ENCODE assay signal across 22 cellular contexts in the genomic region with DNA sequence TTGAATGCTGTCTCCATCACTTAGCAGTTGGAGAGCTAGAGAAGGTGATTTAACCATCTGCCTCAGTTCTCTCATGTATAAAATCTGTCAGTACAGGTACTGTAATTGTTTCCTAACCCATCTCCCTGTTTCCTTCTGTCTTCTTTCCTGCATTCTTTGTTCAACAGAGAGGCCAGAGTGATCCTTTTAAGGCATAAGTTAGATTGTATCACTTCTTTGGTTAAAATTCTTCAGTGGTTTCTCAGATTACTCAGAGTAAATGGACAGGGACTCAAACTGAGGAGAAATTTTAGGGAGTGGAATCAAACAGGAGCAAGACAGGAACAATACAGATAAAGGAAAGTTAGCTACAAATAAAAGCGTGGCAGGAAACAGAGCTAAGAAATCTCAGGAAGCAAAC.
"Had no signal": no experiment of that assay in that cellular context is flagged by ENCODE, and none has a peak within 500 bp of the region (broad histone marks: within the 10 kb centered on the region; RNA-seq: fewer than 3 reads in every experiment).

No MANE protein-coding gene starts in this region.

- H3K36me3 ChIP-seq: cardiac muscle cell, left lung, neutrophil, pancreas, right atrium auricular region, thyroid gland had no signal

- ATAC-seq: activated CD4-positive, alpha-beta T cell treated with anti-CD3 and anti-CD28 coated beads for 36 hours; activated T-helper 17 cell treated with anti-CD3 and anti-CD28 coated beads, Interleukin-2, amount 50 U/mL, for 72 hours; body of pancreas; left lung; natural killer cell; pancreas; psoas muscle; WTC11 had no signal

- DNase-seq: activated CD4-positive, alpha-beta T cell treated with anti-CD3 and anti-CD28 coated beads for 36 hours; activated CD4-positive, alpha-beta T cell treated with anti-CD3 and anti-CD28 coated beads, Interleukin-2, amount 50 U/mL, for 4 hours; activated CD8-positive, alpha-beta memory T cell treated with anti-CD3 and anti-CD28 coated beads for 24 hours; activated CD8-positive, alpha-beta memory T cell treated with anti-CD3 and anti-CD28 coated beads, Interleukin-2, amount 50 U/mL, for 4 hours; activated T-cell treated with anti-CD3 and anti-CD28 coated beads, Interleukin-2, amount 50 U/mL, for 24 hours; body of pancreas; cortex of kidney; left lung; midbrain; natural killer cell; pancreas; psoas muscle; stimulated activated CD4-positive, alpha-beta T cell treated with anti-CD3 and anti-CD28 coated beads, Interleukin-1b, Interleukin-23, amount 100 ng/mL, for 48 hours; substantia nigra; T-helper 1 cell; thyroid gland had no signal

- H3K27me3 ChIP-seq: body of pancreas, cardiac muscle cell, left lung, neutrophil, pancreas, right atrium auricular region, thyroid gland had no signal

- H3K9me3 ChIP-seq: body of pancreas, left lung, neutrophil, pancreas, psoas muscle, right atrium auricular region, thyroid gland had no signal

- H3K4me1 ChIP-seq: body of pancreas, left lung, pancreas, psoas muscle, right atrium auricular region, thyroid gland had no signal

- H3K27ac ChIP-seq: body of pancreas, cardiac muscle cell, left lung, neutrophil, pancreas, psoas muscle, right atrium auricular region, thyroid gland had no signal

- H3K4me3 ChIP-seq: body of pancreas, cardiac muscle cell, left lung, lung, pancreas, psoas muscle, right atrium auricular region, thyroid gland had no signal
